ENCODE assay signal across 13 cellular contexts in the genomic region with DNA sequence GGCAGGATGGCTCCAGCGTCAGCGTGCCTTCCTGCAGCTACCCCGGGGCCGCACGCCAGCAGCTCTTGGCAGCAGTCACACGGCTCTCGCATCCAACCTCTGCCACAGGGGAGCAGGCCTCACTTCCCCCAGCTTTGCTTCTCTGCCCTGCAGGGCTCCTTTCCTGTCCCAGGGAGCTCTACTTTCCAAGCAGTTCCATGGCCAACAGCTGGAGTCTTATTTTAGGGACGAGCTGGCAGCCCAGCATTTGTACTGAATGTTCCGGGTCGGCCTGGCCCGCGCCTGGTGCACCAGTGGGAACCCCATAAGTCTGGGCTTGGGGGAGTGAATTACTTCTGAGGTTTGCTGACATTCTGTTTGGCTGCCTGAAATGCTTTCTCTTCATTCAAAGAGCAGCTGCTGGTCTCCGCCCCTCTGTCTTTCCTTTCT. TPM values are rescaled to one million over a fixed set of nuclear protein-coding genes. Genes with fewer than 3 reads are reported as not detected.
A peak's percentile ranks its signal among the peaks of the same experiment; 100 is the strongest.
DNase-seq lines count a peak whose midpoint lies in the region; ATAC-seq and TF ChIP-seq lines count a peak whose summit lies in the region.
"Had no signal": no experiment of that assay in that cellular context is flagged by ENCODE, and none has a peak within 500 bp of the region (broad histone marks: within the 10 kb centered on the region; RNA-seq: fewer than 3 reads in every experiment).

No MANE protein-coding gene starts in this region.

- H3K14ac ChIP-seq in neuronal stem cell (ENCODE audit: low read length) = no peak overlapping the region

- no peaks in the 10 kb centered on the region for H3K27me3 Mint-ChIP-seq in CD4-positive, alpha-beta T cell
- H3K27me3 Mint-ChIP-seq in naive thymus-derived CD4-positive, alpha-beta T cell = no peaks in the 10 kb centered on the region
- H3K27me3 Mint-ChIP-seq: stimulated activated naive CD8-positive, alpha-beta T cell treated with anti-CD3 and anti-CD28 coated beads, Interleukin-15, Interleukin-2, amounts not matched to agents 100 ng/mL and 50 ng/mL, for 24 hours had no signal

- TF ChIP-seq CTCF in tibial nerve (IDR thresholded peaks at IDR 0.05) = peak in 1 of 5 experiments; percentile 24
- TF ChIP-seq CTCF in CD4-positive, alpha-beta T cell (IDR thresholded peaks at IDR 0.05) = no peak

- H2BK12ac ChIP-seq in neuronal stem cell (ENCODE audit: low read length) = no peak overlapping the region

- CTCF ChIA-PET in CD4-positive, alpha-beta T cell (lab: Charles Lee) = no interaction called here
- CTCF ChIA-PET in naive thymus-derived CD4-positive, alpha-beta T cell (lab: Charles Lee) = no interaction called here

- H3K27ac ChIP-seq in neuronal stem cell (replicated peaks; ENCODE audit: low read length) = no peak overlapping the region
- H3K27ac ChIP-seq in tibial nerve = peak overlapping the region; percentile 31 to 80 (median 50)
- H3K27ac ChIP-seq in CD4-positive, alpha-beta T cell (ENCODE audit: low read depth, low read length) = no peak overlapping the region
- no peak overlapping the region for H3K27ac ChIP-seq in naive thymus-derived CD4-positive, alpha-beta T cell (ENCODE audit: low read depth, low read length)
- H3K27ac ChIP-seq: colonic mucosa, VCaP had no signal

- peak overlapping the region; percentile 54 for H3K18ac ChIP-seq in neuronal stem cell (ENCODE audit: low read length)

- peaks cover 0 to 13% of the 10 kb centered on the region in 2 donors for H3K4me1 ChIP-seq in neuronal stem cell (ENCODE audit: control insufficient read depth in 2 of 2, insufficient read depth in 1 of 2, low read depth in 1 of 2, low read length in 2 of 2)
- peaks cover 0 to 42% (median 9%) of the 10 kb centered on the region in 4 donors for H3K4me1 ChIP-seq in tibial nerve
- no peaks in the 10 kb centered on the region for H3K4me1 ChIP-seq in naive thymus-derived CD4-positive, alpha-beta T cell (ENCODE audit: control insufficient read depth in 2 of 2, insufficient read depth in 2 of 2, low read length in 2 of 2)
- H3K4me1 ChIP-seq: colonic mucosa had no signal

- WGBS in neuronal stem cell (ENCODE audit: extremely low coverage in 2 of 2, insufficient read length in 2 of 2, insufficient replicate concordance in 1 of 2), 2 donors = no CpG with 5 or more reads among the region's 13 CpGs
- 45 to 57% methylated on average over 13 of the region's 13 CpGs for WGBS in tibial nerve, 2 donors

- H2AFZ ChIP-seq in neuronal stem cell (ENCODE audit: low read length) = no peak overlapping the region

- H3K4ac ChIP-seq in neuronal stem cell (ENCODE audit: low read length) = no peak overlapping the region

- TF ChIP-seq EP300 in tibial nerve (IDR thresholded peaks at IDR 0.05) = peak in 1 of 2 donors; percentile 64

- no peaks in the 10 kb centered on the region for H3K36me3 ChIP-seq in neuronal stem cell (replicated peaks in 1 of 2; ENCODE audit: control insufficient read depth in 2 of 2, insufficient read depth in 2 of 2, low read length in 2 of 2)
- no peaks in the 10 kb centered on the region for H3K36me3 ChIP-seq in tibial nerve
- no peaks in the 10 kb centered on the region for H3K36me3 ChIP-seq in naive thymus-derived CD4-positive, alpha-beta T cell (ENCODE audit: control insufficient read depth in 2 of 3, insufficient read depth in 3 of 3, low read length in 3 of 3)
- H3K36me3 ChIP-seq: colonic mucosa had no signal

- H2BK120ac ChIP-seq in neuronal stem cell (ENCODE audit: low read depth, low read length) = no peak overlapping the region

- H3K9me3 Mint-ChIP-seq in CD4-positive, alpha-beta T cell = no peaks in the 10 kb centered on the region
- H3K9me3 Mint-ChIP-seq in naive thymus-derived CD4-positive, alpha-beta T cell = peaks cover 0 to 1% (median 0%) of the 10 kb centered on the region in 11 donors
- H3K9me3 Mint-ChIP-seq: stimulated activated naive CD8-positive, alpha-beta T cell treated with anti-CD3 and anti-CD28 coated beads, Interleukin-15, Interleukin-2, amounts not matched to agents 100 ng/mL and 50 ng/mL, for 24 hours had no signal

- POLR2A ChIA-PET in CD4-positive, alpha-beta T cell (lab: Charles Lee) = no interaction called here
- POLR2A ChIA-PET in naive thymus-derived CD4-positive, alpha-beta T cell (lab: Charles Lee) = no interaction called here

- H3K27me3 ChIP-seq in neuronal stem cell (ENCODE audit: control insufficient read depth in 3 of 3, insufficient read depth in 3 of 3, low read depth in 1 of 3, low read length in 3 of 3) (peaks cover 0 to 38% (median 0%) of the 10 kb centered on the region in 3 experiments), tibial nerve (no peaks in the 10 kb centered on the region)
- H3K27me3 ChIP-seq in CD4-positive, alpha-beta T cell (ENCODE audit: control insufficient read depth, insufficient read depth, low read length) = no peaks in the 10 kb centered on the region
- no peaks in the 10 kb centered on the region for H3K27me3 ChIP-seq in naive thymus-derived CD4-positive, alpha-beta T cell (ENCODE audit: control insufficient read depth in 2 of 2, insufficient read depth in 2 of 2, low read length in 2 of 2)
- H3K27me3 ChIP-seq: colonic mucosa had no signal

- no peak overlapping the region for H3K4me2 ChIP-seq in neuronal stem cell (ENCODE audit: insufficient read depth, low read length, poor library complexity, severe bottlenecking)

- H2BK5ac ChIP-seq in neuronal stem cell (ENCODE audit: low read length) = no peak overlapping the region

- no peak overlapping the region for H3K4me3 ChIP-seq in neuronal stem cell (ENCODE audit: low read length in 2 of 2)
- H3K4me3 ChIP-seq in tibial nerve = peak overlapping the region in 1 of 4 donors; percentile 25
- no peak overlapping the region for H3K4me3 ChIP-seq in naive thymus-derived CD4-positive, alpha-beta T cell (ENCODE audit: low read length)
- H3K4me3 ChIP-seq: colonic mucosa had no signal

- TF ChIP-seq POLR2A in tibial nerve (IDR thresholded peaks at IDR 0.05) = no peak

- H3K36me3 Mint-ChIP-seq in CD4-positive, alpha-beta T cell (ENCODE audit: low read depth) = no peaks in the 10 kb centered on the region
- H3K36me3 Mint-ChIP-seq in naive thymus-derived CD4-positive, alpha-beta T cell = peaks cover 0 to 1% (median 0%) of the 10 kb centered on the region in 5 donors
- H3K36me3 Mint-ChIP-seq: IgD-negative memory B cell had no signal

- H3K4me1 Mint-ChIP-seq in CD4-positive, alpha-beta T cell (ENCODE audit: low read depth) = no peaks in the 10 kb centered on the region
- H3K4me1 Mint-ChIP-seq in naive thymus-derived CD4-positive, alpha-beta T cell = peaks cover 0 to 10% (median 0%) of the 10 kb centered on the region in 7 donors
- H3K4me1 Mint-ChIP-seq: IgD-negative memory B cell had no signal

- no peak overlapping the region for H2AK5ac ChIP-seq in neuronal stem cell (ENCODE audit: low read depth, low read length)

- H2BK15ac ChIP-seq in neuronal stem cell (ENCODE audit: low read length) = no peak overlapping the region

- intact Hi-C loops in CD4-positive, alpha-beta T cell (cut with DNase I, micrococcal nuclease) = no loop called here
- intact Hi-C loops in naive thymus-derived CD4-positive, alpha-beta T cell (cut with micrococcal nuclease) = no loop called here

- H3K4me3 Mint-ChIP-seq in CD4-positive, alpha-beta T cell = no peak overlapping the region
- no peak overlapping the region for H3K4me3 Mint-ChIP-seq in naive thymus-derived CD4-positive, alpha-beta T cell
- H3K4me3 Mint-ChIP-seq: IgD-negative memory B cell; stimulated activated naive CD8-positive, alpha-beta T cell treated with anti-CD3 and anti-CD28 coated beads, Interleukin-15, Interleukin-2, amounts not matched to agents 100 ng/mL and 50 ng/mL, for 24 hours had no signal

- H4K91ac ChIP-seq in neuronal stem cell (ENCODE audit: low read depth, low read length, poor library complexity) = no peak overlapping the region

- no peak overlapping the region for H3K9ac ChIP-seq in neuronal stem cell (ENCODE audit: low read depth, low read length, poor library complexity)

- DNase-seq in amniotic epithelial cell (ENCODE audit: low read depth) (peak; percentile 34), globus pallidus (ENCODE audit: low spot score) (peak; percentile 60), neuronal stem cell (ENCODE audit: low spot score) (no peak), tibial nerve (ENCODE audit: low spot score in 2 of 2) (peak; percentile 51 to 55), AML-193 (lab: John Stamatoyannopoulos, UW) (no peak)
- no peak for DNase-seq in CD4-positive, alpha-beta T cell
- no peak for DNase-seq in naive thymus-derived CD4-positive, alpha-beta T cell
- DNase-seq: colonic mucosa; stimulated activated CD4-positive, alpha-beta T cell treated with anti-CD3 and anti-CD28 coated beads, Interleukin-2, amount 100 ng/mL, for 24 hours had no signal

- H3K23ac ChIP-seq in neuronal stem cell (ENCODE audit: low read depth, low read length, poor library complexity) = no peak overlapping the region

- no peak overlapping the region for H3K27ac Mint-ChIP-seq in CD4-positive, alpha-beta T cell
- no peak overlapping the region for H3K27ac Mint-ChIP-seq in naive thymus-derived CD4-positive, alpha-beta T cell
- H3K27ac Mint-ChIP-seq: stimulated activated naive CD8-positive, alpha-beta T cell treated with anti-CD3 and anti-CD28 coated beads, Interleukin-15, Interleukin-2, amounts not matched to agents 100 ng/mL and 50 ng/mL, for 24 hours had no signal

- no peaks in the 10 kb centered on the region for H3K9me3 ChIP-seq in neuronal stem cell (replicated peaks in 1 of 2; ENCODE audit: control insufficient read depth in 2 of 2, insufficient read depth in 1 of 2, low read depth in 1 of 2, low read length in 2 of 2)
- H3K9me3 ChIP-seq in tibial nerve = no peaks in the 10 kb centered on the region
- H3K9me3 ChIP-seq in CD4-positive, alpha-beta T cell (ENCODE audit: control insufficient read depth, low read length) = no peaks in the 10 kb centered on the region
- H3K9me3 ChIP-seq in naive thymus-derived CD4-positive, alpha-beta T cell (ENCODE audit: control insufficient read depth in 2 of 3, low read length in 3 of 3) = no peaks in the 10 kb centered on the region
- H3K9me3 ChIP-seq: colonic mucosa had no signal

- H4K8ac ChIP-seq in neuronal stem cell (ENCODE audit: low read depth, low read length) = no peak overlapping the region

- H3K79me1 ChIP-seq in neuronal stem cell (ENCODE audit: low read depth, low read length) = no peaks in the 10 kb centered on the region

- no peak for ATAC-seq in CD4-positive, alpha-beta T cell (ENCODE audit: poor library complexity)
- no peak for ATAC-seq in naive thymus-derived CD4-positive, alpha-beta T cell
- no peak for ATAC-seq in GM18520 (IDR thresholded peaks at IDR 0.05; ENCODE audit: unreplicated experiment)

RNA-seq across cellular contexts. Expression of gene GADD45G, which starts 34.6 kb away (rescaled TPM):
- polyA plus RNA-seq in neuronal stem cell (2013, experiment 1 of 2) = 0.79 TPM
- 0.61 TPM for polyA plus RNA-seq in neuronal stem cell (2013, experiment 2 of 2)
- 10 to 100 TPM in 3 of 4 donors, 1 to 10 TPM in 1; 5.7 to 45.8 (median 26.8) TPM for total RNA-seq in tibial nerve
- 10 to 100 TPM; 15.6 to 16.1 TPM for total RNA-seq in CD4-positive, alpha-beta T cell
- 10 to 100 TPM in 1 of 5 experiments, 1 to 10 TPM in 3, under 1 TPM in 1; 0.59 to 18.7 (median 4.7) TPM for total RNA-seq in naive thymus-derived CD4-positive, alpha-beta T cell
- under 1 TPM in 1 of 2 donors, not detected in 1; 0.51 TPM for polyA plus RNA-seq in naive thymus-derived CD4-positive, alpha-beta T cell

Comparison
In these comparisons a context has a peak if more than half of its experiments do, and no peak if none do; other contexts are left out.
1. DNase-seq: peak in amniotic epithelial cell (single experiment), globus pallidus (single experiment) and tibial nerve (2 of 2); none in neuronal stem cell (single experiment), CD4-positive, alpha-beta T cell (0 of 10), AML-193 (0 of 2) and naive thymus-derived CD4-positive, alpha-beta T cell (0 of 9).
2. H3K27ac ChIP-seq: peak in tibial nerve (4 of 4); none in neuronal stem cell (single experiment), CD4-positive, alpha-beta T cell (single experiment) and naive thymus-derived CD4-positive, alpha-beta T cell (single experiment).